8 cellular contexts compared by ENCODE assay signal in the genomic region with DNA sequence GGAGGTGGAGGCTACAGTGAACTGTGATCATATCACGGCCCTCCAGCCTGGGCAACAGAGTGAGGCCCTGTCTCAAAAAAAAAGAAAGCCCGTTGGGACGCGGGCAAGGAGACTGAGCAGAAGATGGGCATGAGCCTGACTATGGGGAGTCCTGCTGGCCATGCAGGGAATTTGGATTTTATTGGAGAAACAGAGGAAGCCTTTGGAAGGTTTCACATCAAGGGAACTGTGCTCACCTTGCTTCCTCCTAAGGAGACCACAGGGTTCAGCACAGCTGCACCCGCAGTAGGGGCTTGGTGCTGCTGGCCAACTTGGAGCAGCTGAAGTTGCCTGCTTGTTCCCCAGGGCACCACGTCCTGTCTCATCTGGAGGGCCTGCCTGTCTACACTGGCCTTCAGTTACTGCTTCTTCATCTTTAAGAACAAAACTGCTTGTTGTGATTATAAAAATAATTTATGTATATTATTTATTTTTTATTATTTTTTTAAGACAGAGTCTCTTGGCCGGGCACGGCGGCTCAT. TPM values are rescaled to one million over a fixed set of nuclear protein-coding genes. Genes with fewer than 3 reads are reported as not detected.
DNase-seq lines count a peak whose midpoint lies in the region; ATAC-seq and TF ChIP-seq lines count a peak whose summit lies in the region.

No MANE protein-coding gene starts in this region.

- DNase-seq in Right ventricle myocardium superior: peak; percentile 33
- DNase-seq in Right ventricle myocardium inferior (ENCODE audit: missing footprints): no peak
- no peak for DNase-seq in T-helper 17 cell
- DNase-seq in immature natural killer cell: no peak
- DNase-seq in type B pancreatic cell (ENCODE audit: extremely low spot score, unreplicated experiment): no peak
- no peak for DNase-seq in dedifferentiated amniotic fluid mesenchymal stem cell (ENCODE audit: extremely low spot score)
- DNase-seq in SW 1271 (lab: John Stamatoyannopoulos, UW): no peak
- DNase-seq in MV-4-11 (lab: John Stamatoyannopoulos, UW): no peak

- peak overlapping the region; percentile 77 for H3K4me3 Mint-ChIP-seq in T-helper 17 cell
- H3K4me3 Mint-ChIP-seq in immature natural killer cell: peak overlapping the region; percentile 62 to 85 (median 74)
- H3K4me3 Mint-ChIP-seq in type B pancreatic cell: peak overlapping the region; percentile 76

- peak; percentile 42 for TF ChIP-seq CTCF in type B pancreatic cell (conservative IDR thresholded peaks at IDR 0.05)

- intact Hi-C loops in Right ventricle myocardium superior (cut with DNase I) (no loop called here), Right ventricle myocardium inferior (cut with DNase I) (no loop called here)

- ATAC-seq in Right ventricle myocardium superior (ENCODE audit: poor library complexity): no peak
- ATAC-seq in Right ventricle myocardium inferior: no peak
- no peak for ATAC-seq in T-helper 17 cell

- H3K36me3 Mint-ChIP-seq in T-helper 17 cell (ENCODE audit: low read depth): no peaks in the 10 kb centered on the region
- H3K36me3 Mint-ChIP-seq in immature natural killer cell: no peaks in the 10 kb centered on the region
- H3K36me3 Mint-ChIP-seq in type B pancreatic cell: no peaks in the 10 kb centered on the region

- peaks cover 24% of the 10 kb centered on the region for H3K4me1 Mint-ChIP-seq in T-helper 17 cell
- H3K4me1 Mint-ChIP-seq in immature natural killer cell: peaks cover 19 to 20% of the 10 kb centered on the region in 2 donors
- peaks cover 19% of the 10 kb centered on the region for H3K4me1 Mint-ChIP-seq in type B pancreatic cell (ENCODE audit: unreplicated experiment)

- H3K9me3 Mint-ChIP-seq in immature natural killer cell (no peaks in the 10 kb centered on the region), type B pancreatic cell (no peaks in the 10 kb centered on the region)

- H3K9me3 ChIP-seq in T-helper 17 cell (ENCODE audit: control insufficient read depth, low read length, poor library complexity, severe bottlenecking): no peaks in the 10 kb centered on the region

- no peaks in the 10 kb centered on the region for H3K27me3 Mint-ChIP-seq in T-helper 17 cell
- peaks cover 3 to 14% (median 12%) of the 10 kb centered on the region in 3 donors for H3K27me3 Mint-ChIP-seq in immature natural killer cell (ENCODE audit: low read depth in 3 of 3)
- H3K27me3 Mint-ChIP-seq in type B pancreatic cell: no peaks in the 10 kb centered on the region

- H3K27ac Mint-ChIP-seq in T-helper 17 cell (no peak overlapping the region), immature natural killer cell (peak overlapping the region in 2 of 6 donors; percentile 30 to 58), type B pancreatic cell (peak overlapping the region; percentile 63)

RNA-seq across cellular contexts. Expression of a gene that starts 1.5 kb away (rescaled TPM):
- total RNA-seq in Right ventricle myocardium superior (9.9 TPM), Right ventricle myocardium inferior (11.5 TPM), T-helper 17 cell (1 to 10 TPM; 6.7 to 9.0 TPM), type B pancreatic cell (ENCODE audit: low replicate concordance) (25.7 and 35.2 TPM in 2 replicates)
- 1 to 10 TPM in 2 of 3 donors, not detected in 1; 1.9 to 4.2 TPM for polyA plus RNA-seq in immature natural killer cell

RNA-seq across cellular contexts. Expression of a gene that starts 4.9 kb away (rescaled TPM):
- total RNA-seq in Right ventricle myocardium superior: 14.7 TPM
- 14.8 TPM for total RNA-seq in Right ventricle myocardium inferior
- total RNA-seq in T-helper 17 cell: 10 to 100 TPM; 19.5 to 20.5 TPM
- 10 to 100 TPM; 15.0 to 42.4 (median 19.2) TPM for polyA plus RNA-seq in immature natural killer cell
- total RNA-seq in type B pancreatic cell (ENCODE audit: low replicate concordance): 25.2 and 40.3 TPM in 2 replicates

RNA-seq across cellular contexts. Expression of a gene that starts 40.7 kb away (rescaled TPM):
- total RNA-seq in Right ventricle myocardium superior: 4.6 TPM
- 6.5 TPM for total RNA-seq in Right ventricle myocardium inferior
- total RNA-seq in T-helper 17 cell: 100 to 1,000 TPM; 110 to 116 TPM
- 1 to 10 TPM; 2.2 to 2.6 (median 2.3) TPM for polyA plus RNA-seq in immature natural killer cell
- total RNA-seq in type B pancreatic cell (ENCODE audit: low replicate concordance): 5.0 and 15.3 TPM in 2 replicates
